ENCODE assay signal across 10 cellular contexts in the genomic region with DNA sequence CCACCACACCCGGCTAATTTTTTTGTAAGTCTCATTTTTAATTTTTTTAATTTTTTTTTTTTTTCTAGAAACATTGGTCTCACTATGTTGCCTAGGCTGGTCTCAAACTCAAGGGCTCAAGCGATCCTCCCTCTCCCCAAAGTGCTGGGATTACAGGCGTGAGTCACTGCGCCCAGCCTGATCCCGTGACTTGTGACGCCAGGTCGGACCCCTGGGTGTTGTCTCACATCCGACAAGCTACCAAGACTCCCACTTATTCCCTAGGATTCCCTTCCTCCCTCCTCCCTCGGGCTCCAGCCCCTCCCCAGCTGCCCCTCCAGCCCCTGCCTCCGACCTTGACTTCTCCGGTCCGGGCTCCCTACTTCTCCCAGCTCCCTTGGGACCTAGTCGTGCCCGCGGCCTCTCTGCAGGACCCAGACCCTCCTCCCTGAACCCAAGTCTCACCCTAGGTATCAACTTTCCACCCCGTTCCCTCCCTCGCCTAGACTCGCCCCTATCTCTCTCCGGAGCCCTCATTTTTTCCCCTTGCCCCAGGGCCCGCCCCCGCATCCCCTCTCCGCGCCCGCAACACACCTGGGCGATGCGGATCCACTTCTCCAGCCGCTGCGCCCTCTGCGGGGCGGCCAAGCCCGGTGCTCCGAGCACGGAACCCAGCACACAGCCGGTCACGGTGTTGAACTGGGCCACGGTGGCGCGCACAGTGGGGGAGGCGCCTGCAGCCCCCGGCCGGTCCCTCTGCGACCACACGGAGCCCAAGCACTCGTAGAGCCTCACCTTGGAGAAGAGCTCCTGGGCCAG. TPM values are rescaled to one million over a fixed set of nuclear protein-coding genes. Genes with fewer than 3 reads are reported as not detected.
A peak's percentile ranks its signal among the peaks of the same experiment; 100 is the strongest.
DNase-seq lines count a peak whose midpoint lies in the region; ATAC-seq, FAIRE-seq and TF ChIP-seq lines count a peak whose summit lies in the region.
"Had no signal": no experiment of that assay in that cellular context is flagged by ENCODE, and none has a peak within 500 bp of the region (broad histone marks: within the 10 kb centered on the region; RNA-seq: fewer than 3 reads in every experiment).

No MANE protein-coding gene starts in this region.

- intact Hi-C loops in mucosa of descending colon (cut with DNase I, micrococcal nuclease) = no loop called here

- peaks cover 49% of the 10 kb centered on the region for H3K27me3 Mint-ChIP-seq in activated naive CD4-positive, alpha-beta T cell treated with anti-CD3 and anti-CD28 coated beads, Interleukin-2, amount 10 ng/mL, durations not matched to agents 7 days and 5 days
- peaks cover 0 to 18% of the 10 kb centered on the region in 2 donors for H3K27me3 Mint-ChIP-seq in stimulated activated naive B cell treated with anti-CD40 and anti-IgM and Interleukin-4, amounts not matched to agents 10 μg/mL and 1 μg/mL and 100 μg/mL, for 72 hours

- H3K9ac ChIP-seq in iPS-15b (ENCODE audit: low read depth, low read length) = no peak overlapping the region

- no peak overlapping the region for H3K4me3 Mint-ChIP-seq in activated naive CD4-positive, alpha-beta T cell treated with anti-CD3 and anti-CD28 coated beads, Interleukin-2, amount 10 ng/mL, durations not matched to agents 7 days and 5 days
- H3K4me3 Mint-ChIP-seq in stimulated activated naive B cell treated with anti-CD40 and anti-IgM and Interleukin-4, amounts not matched to agents 10 μg/mL and 1 μg/mL and 100 μg/mL, for 72 hours = peak overlapping the region in 1 of 2 donors; percentile 39
- H3K4me3 Mint-ChIP-seq: central memory CD8-positive, alpha-beta T cell had no signal

- TF ChIP-seq POLR2A in GM12892 (IDR thresholded peaks at IDR 0.05; ENCODE audit: low read depth, low read length) = no peak

- no peak for FAIRE-seq in GM12892 (lab: Jason Lieb, UNC)

- H3K9me3 ChIP-seq in iPS-15b (ENCODE audit: control insufficient read depth, insufficient read depth, low read length) (no peaks in the 10 kb centered on the region), mucosa of descending colon (no peaks in the 10 kb centered on the region)

- ATAC-seq in stimulated activated naive B cell treated with anti-CD40 and anti-IgM and Interleukin-4, amounts not matched to agents 10 μg/mL and 1 μg/mL and 100 μg/mL, for 72 hours (replicated peaks) = peak; percentile 51 to 63
- ATAC-seq in mucosa of descending colon = no peak

- CTCF ChIA-PET in activated naive CD4-positive, alpha-beta T cell treated with anti-CD3 and anti-CD28 coated beads, Interleukin-2, amount 10 ng/mL, durations not matched to agents 7 days and 5 days (lab: Charles Lee) = interaction anchor here (1.3 to 2.4 kb wide), 2 partner anchors 25 to 76 kb away, joined by 4 to 8 read pairs; no protein-coding TSS in a partner anchor

- H3K27me3 ChIP-seq in iPS-15b (ENCODE audit: control insufficient read depth, insufficient read depth, low read length) = no peaks in the 10 kb centered on the region

- H3K36me3 Mint-ChIP-seq in activated naive CD4-positive, alpha-beta T cell treated with anti-CD3 and anti-CD28 coated beads, Interleukin-2, amount 10 ng/mL, durations not matched to agents 7 days and 5 days = no peaks in the 10 kb centered on the region
- H3K36me3 Mint-ChIP-seq in stimulated activated naive B cell treated with anti-CD40 and anti-IgM and Interleukin-4, amounts not matched to agents 10 μg/mL and 1 μg/mL and 100 μg/mL, for 72 hours = no peaks in the 10 kb centered on the region

- H3K4me3 ChIP-seq in HFF-Myc (replicated peaks; ENCODE audit: low read depth, low read length) = no peak overlapping the region
- H3K4me3 ChIP-seq in iPS-15b (ENCODE audit: low read depth, low read length) = peak overlapping the region; percentile 52
- no peak overlapping the region for H3K4me3 ChIP-seq in mucosa of descending colon

- H3K4me1 Mint-ChIP-seq in activated naive CD4-positive, alpha-beta T cell treated with anti-CD3 and anti-CD28 coated beads, Interleukin-2, amount 10 ng/mL, durations not matched to agents 7 days and 5 days = no peaks in the 10 kb centered on the region
- H3K4me1 Mint-ChIP-seq in stimulated activated naive B cell treated with anti-CD40 and anti-IgM and Interleukin-4, amounts not matched to agents 10 μg/mL and 1 μg/mL and 100 μg/mL, for 72 hours = peaks cover 5 to 7% of the 10 kb centered on the region in 2 donors
- H3K4me1 Mint-ChIP-seq: central memory CD8-positive, alpha-beta T cell had no signal

- H3K36me3 ChIP-seq in iPS-15b (ENCODE audit: control insufficient read depth, insufficient read depth, low read length) (peaks cover 5% of the 10 kb centered on the region), mucosa of descending colon (ENCODE audit: low read depth) (no peaks in the 10 kb centered on the region)

- TF ChIP-seq CTCF in HFF-Myc (IDR thresholded peaks at IDR 0.05; ENCODE audit: low read depth, low read length, missing control alignments) = peak; percentile 15
- TF ChIP-seq CTCF in mucosa of descending colon (IDR thresholded peaks at IDR 0.05) = no peak

- DNase-seq in HFF-Myc (ENCODE audit: extremely low read depth, low read depth) = no peak
- peak; percentile 39 for DNase-seq in activated naive CD4-positive, alpha-beta T cell treated with anti-CD3 and anti-CD28 coated beads, Interleukin-2, amount 10 ng/mL, durations not matched to agents 7 days and 5 days
- peak; percentile 21 for DNase-seq in stimulated activated naive B cell treated with anti-CD40 and anti-IgM and Interleukin-4, amounts not matched to agents 10 μg/mL and 1 μg/mL and 100 μg/mL, for 72 hours
- no peak for DNase-seq in SIG-M5 treated with dmso at 0.1 percent for 504 hours (lab: John Stamatoyannopoulos, UW; ENCODE audit: unreplicated experiment)
- no peak for DNase-seq in mucosa of descending colon
- DNase-seq in GM12892 (ENCODE audit: insufficient read length) = no peak
- DNase-seq: NCI-H2107, T1000 had no signal

- no peaks in the 10 kb centered on the region for H3K4me1 ChIP-seq in iPS-15b (ENCODE audit: control insufficient read depth, insufficient read depth, low read length)
- no peaks in the 10 kb centered on the region for H3K4me1 ChIP-seq in mucosa of descending colon (ENCODE audit: low read depth)

- no peaks in the 10 kb centered on the region for H3K9me3 Mint-ChIP-seq in activated naive CD4-positive, alpha-beta T cell treated with anti-CD3 and anti-CD28 coated beads, Interleukin-2, amount 10 ng/mL, durations not matched to agents 7 days and 5 days
- H3K9me3 Mint-ChIP-seq in stimulated activated naive B cell treated with anti-CD40 and anti-IgM and Interleukin-4, amounts not matched to agents 10 μg/mL and 1 μg/mL and 100 μg/mL, for 72 hours = no peaks in the 10 kb centered on the region
- H3K9me3 Mint-ChIP-seq: central memory CD8-positive, alpha-beta T cell had no signal

- no peak overlapping the region for H3K27ac Mint-ChIP-seq in activated naive CD4-positive, alpha-beta T cell treated with anti-CD3 and anti-CD28 coated beads, Interleukin-2, amount 10 ng/mL, durations not matched to agents 7 days and 5 days
- H3K27ac Mint-ChIP-seq in stimulated activated naive B cell treated with anti-CD40 and anti-IgM and Interleukin-4, amounts not matched to agents 10 μg/mL and 1 μg/mL and 100 μg/mL, for 72 hours = no peak overlapping the region

RNA-seq across cellular contexts. Expression of gene RGL3, which starts 13.1 kb away (rescaled TPM):
- 10 to 100 TPM; 10.7 to 15.1 (median 11.0) TPM for total RNA-seq in mucosa of descending colon
- polyA plus RNA-seq in GM12892 (2012; ENCODE audit: missing spikeins) = 0.34 TPM

RNA-seq across cellular contexts. Expression of gene EPOR, which starts 21.9 kb away (rescaled TPM):
- 1 to 10 TPM; 2.8 to 4.7 (median 3.6) TPM for total RNA-seq in mucosa of descending colon
- 3.6 TPM for polyA plus RNA-seq in GM12892 (2012; ENCODE audit: missing spikeins)

RNA-seq across cellular contexts. Expression of gene ODAD3, which starts 28.9 kb away (rescaled TPM):
- under 1 TPM in 2 of 3 donors, not detected in 1; 0.14 to 0.28 TPM for total RNA-seq in mucosa of descending colon
- 0.74 TPM for polyA plus RNA-seq in GM12892 (2012; ENCODE audit: missing spikeins)

RNA-seq across cellular contexts. Expression of gene PRKCSH, which starts 29.4 kb away (rescaled TPM):
- 100 to 1,000 TPM; 249 to 337 (median 302) TPM for total RNA-seq in mucosa of descending colon
- polyA plus RNA-seq in GM12892 (2012; ENCODE audit: missing spikeins) = 113 TPM

RNA-seq across cellular contexts. Expression of gene SWSAP1, which starts 31.6 kb away (rescaled TPM):
- 1 to 10 TPM; 2.5 to 3.4 (median 3.3) TPM for total RNA-seq in mucosa of descending colon
- 1.1 TPM for polyA plus RNA-seq in GM12892 (2012; ENCODE audit: missing spikeins)

Comparison
In these comparisons a context has a peak if more than half of its experiments do, and no peak if none do; other contexts are left out.
1. DNase-seq: peak in activated naive CD4-positive, alpha-beta T cell treated with anti-CD3 and anti-CD28 coated beads, Interleukin-2, amount 10 ng/mL, durations not matched to agents 7 days and 5 days (single experiment) and stimulated activated naive B cell treated with anti-CD40 and anti-IgM and Interleukin-4, amounts not matched to agents 10 μg/mL and 1 μg/mL and 100 μg/mL, for 72 hours (single experiment); none in HFF-Myc (single experiment), SIG-M5 treated with dmso at 0.1 percent for 504 hours (single experiment), mucosa of descending colon (0 of 3) and GM12892 (single experiment).